ENCODE assay signal across 1 cellular context in genomic region chr11:61567286-61568061, GRCh38.
TF ChIP-seq lines count a peak whose summit lies in the region.

No MANE protein-coding gene starts in this region.

TF ChIP-seq in K562, 482 proteins besides CTCF, POLR2A, EP300 and RAD21 (continued from another document and continues in another):
- TF ChIP-seq AFF4 (CRISPR knock-in tag; IDR thresholded peaks at IDR 0.05) (peak; percentile 100), RBBP5 (IDR thresholded peaks at IDR 0.05; ENCODE audit: borderline replicate concordance, insufficient read depth, low read length, poor library complexity, severe bottlenecking) (no peak), ZNF785 (CRISPR knock-in tag; IDR thresholded peaks at IDR 0.05) (no peak), ZNF551 (CRISPR knock-in tag; IDR thresholded peaks at IDR 0.05) (no peak), C11orf30 (IDR thresholded peaks at IDR 0.05; ENCODE audit: low read depth) (no peak), KLF13 (tag; IDR thresholded peaks at IDR 0.05; ENCODE audit: borderline replicate concordance, low read depth) (peak; percentile 100), DNMT1 (IDR thresholded peaks at IDR 0.05) (no peak), CGGBP1 (CRISPR knock-in tag; IDR thresholded peaks at IDR 0.05) (no peak), NR2F6 (CRISPR knock-in tag; IDR thresholded peaks at IDR 0.05) (no peak), ZBTB8A (IDR thresholded peaks at IDR 0.05; ENCODE audit: partially characterized antibody) (no peak), XRCC4 (IDR thresholded peaks at IDR 0.05; ENCODE audit: extremely low read depth, insufficient read depth, insufficient read length) (no peak), HCFC1 (IDR thresholded peaks at IDR 0.05; ENCODE audit: low read depth, low read length) (peak; percentile 50; the same call in 1 of the 2 replicates), FOXP1 (CRISPR knock-in tag; IDR thresholded peaks at IDR 0.05) (peak; percentile 100), NCOA6 (IDR thresholded peaks at IDR 0.05) (peak; percentile 100), ZNF253 (CRISPR knock-in tag; conservative IDR thresholded peaks at IDR 0.05) (no peak), LEF1 (IDR thresholded peaks at IDR 0.05) (no peak), SMAD3 (CRISPR knock-in tag; conservative IDR thresholded peaks at IDR 0.05) (peak; percentile 78), POLR3G (IDR thresholded peaks at IDR 0.05; ENCODE audit: extremely low read depth, insufficient read length, insufficient replicate concordance) (no peak), CREB3 (tag; conservative IDR thresholded peaks at IDR 0.05; ENCODE audit: low read depth) (peak; percentile 90), E2F6 (IDR thresholded peaks at IDR 0.05; ENCODE audit: borderline replicate concordance in 1 of 2, extremely low read depth in 1 of 2, insufficient read depth in 1 of 2, insufficient read length in 1 of 2, low read depth in 1 of 2, low read length in 1 of 2, poor library complexity in 1 of 2, severe bottlenecking in 1 of 2) (peak in 1 of 2 experiments; percentile 47), ZC3H8 (IDR thresholded peaks at IDR 0.05) (no peak), ZNF449 (CRISPR knock-in tag; IDR thresholded peaks at IDR 0.05) (0 out of 2 replicates have a peak, but pooled peaks have one; percentile 75), PURB (CRISPR knock-in tag; IDR thresholded peaks at IDR 0.05; ENCODE audit: low read depth) (peak; percentile 97), RBM34 (IDR thresholded peaks at IDR 0.05; ENCODE audit: borderline replicate concordance, insufficient read depth, low read length) (no peak), ZNF3 (CRISPR knock-in tag; IDR thresholded peaks at IDR 0.05) (no peak), ZNF639 (CRISPR knock-in tag; conservative IDR thresholded peaks at IDR 0.05 in 1 of 2, IDR thresholded peaks at IDR 0.05 in 1 of 2) (peak; percentile 91 to 98), ZNF263 (CRISPR knock-in tag; IDR thresholded peaks at IDR 0.05; ENCODE audit: borderline replicate concordance) (peak; percentile 95), ADNP (tag; IDR thresholded peaks at IDR 0.05) (no peak), USF1 (CRISPR knock-in tag; IDR thresholded peaks at IDR 0.05) (peak; percentile 76), ZNF76 (CRISPR knock-in tag; IDR thresholded peaks at IDR 0.05; ENCODE audit: borderline replicate concordance) (no peak), YBX1 (IDR thresholded peaks at IDR 0.05) (no peak), ZNF316 (IDR thresholded peaks at IDR 0.05) (no peak), NFIX (CRISPR knock-in tag; IDR thresholded peaks at IDR 0.05; ENCODE audit: low read depth) (no peak), RFX5 (IDR thresholded peaks at IDR 0.05; ENCODE audit: low read depth, low read length) (peak; percentile 28; the same call in 1 of the 2 replicates), RBM22 (IDR thresholded peaks at IDR 0.05; ENCODE audit: low read depth, low read length, poor library complexity, severe bottlenecking) (no peak), EWSR1 (IDR thresholded peaks at IDR 0.05; ENCODE audit: borderline replicate concordance, low read depth, partially characterized antibody) (no peak), IRF9 (tag; IDR thresholded peaks at IDR 0.05) (no peak), NBN (IDR thresholded peaks at IDR 0.05; ENCODE audit: low read depth) (no peak), VEZF1 (CRISPR knock-in tag; IDR thresholded peaks at IDR 0.05) (peak; percentile 80), POLR2G (IDR thresholded peaks at IDR 0.05; ENCODE audit: low read depth, low read length) (no peak), MCM7 (IDR thresholded peaks at IDR 0.05) (no peak), L3MBTL2 (IDR thresholded peaks at IDR 0.05) (no peak), ZNF583 (CRISPR knock-in tag; IDR thresholded peaks at IDR 0.05) (peak; percentile 94)
